In genomic region chr20:4134861-4135379, GRCh38 we compare ENCODE assay signal across 8 cellular contexts. TPM values are rescaled to one million over a fixed set of nuclear protein-coding genes. Genes with fewer than 3 reads are reported as not detected.
A peak's percentile ranks its signal among the peaks of the same experiment; 100 is the strongest.
DNase-seq lines count a peak whose midpoint lies in the region; ATAC-seq and TF ChIP-seq lines count a peak whose summit lies in the region.

No MANE protein-coding gene starts in this region.

- in situ Hi-C loops in brain microvascular endothelial cell (cut with HindIII; ENCODE audit: low pct_ligation_motif_present, low sequenced_read_pairs) = no loop called here

- H3K27me3 ChIP-seq in brain microvascular endothelial cell (replicated peaks) (no peaks in the 10 kb centered on the region), osteoblast (ENCODE audit: insufficient read depth, low read length) (no peaks in the 10 kb centered on the region)

- H3K4me3 ChIP-seq in brain microvascular endothelial cell (ENCODE audit: low read depth, low read length) = no peak overlapping the region
- no peak overlapping the region for H3K4me3 ChIP-seq in osteoblast (ENCODE audit: insufficient read depth, low read length)

- no peaks in the 10 kb centered on the region for H3K36me3 ChIP-seq in brain microvascular endothelial cell (replicated peaks)
- H3K36me3 ChIP-seq in osteoblast (ENCODE audit: insufficient read depth, low read length) = no peaks in the 10 kb centered on the region

- TF ChIP-seq CTCF in brain microvascular endothelial cell (IDR thresholded peaks at IDR 0.05; ENCODE audit: low read depth, low read length, missing control alignments) = no peak
- TF ChIP-seq CTCF in osteoblast (IDR thresholded peaks at IDR 0.05; ENCODE audit: extremely low read depth, low read depth, low read length) = no peak

- no peaks in the 10 kb centered on the region for H3K79me2 ChIP-seq in osteoblast (ENCODE audit: insufficient read depth, low read length)

- peak overlapping the region; percentile 45 for H3K4me2 ChIP-seq in osteoblast (ENCODE audit: insufficient read depth, low read length)

- DNase-seq in HT-29 (ENCODE audit: low spot score) (peak; percentile 49), brain microvascular endothelial cell (no peak), osteoblast (ENCODE audit: insufficient read length, low spot score, missing footprints) (no peak), Ammon's horn (ENCODE audit: low spot score) (no peak), caudate nucleus (lab: John Stamatoyannopoulos, UW) (no peak)
- no peak for DNase-seq in NK-92 treated with Interleukin-12 subunit alpha and Interleukin-12 subunit beta, amount 100 ng/mL, for 24 hours (lab: John Stamatoyannopoulos, UW)

- peak overlapping the region; percentile 68 for H3K27ac ChIP-seq in brain microvascular endothelial cell
- peak overlapping the region; percentile 71 for H3K27ac ChIP-seq in osteoblast (ENCODE audit: low read depth, low read length)
- no peak overlapping the region for H3K27ac ChIP-seq in caudate nucleus (ENCODE audit: low read depth, low read length)

- H4K20me1 ChIP-seq in osteoblast (ENCODE audit: insufficient read depth, low read length) = no peaks in the 10 kb centered on the region

- ATAC-seq in GM18867 (IDR thresholded peaks at IDR 0.05; ENCODE audit: unreplicated experiment) (peak; percentile 82), HG02973 (IDR thresholded peaks at IDR 0.05; ENCODE audit: unreplicated experiment) (no peak)

- no peak overlapping the region for H2AFZ ChIP-seq in osteoblast (ENCODE audit: low read length)

- no peaks in the 10 kb centered on the region for H3K9me3 ChIP-seq in osteoblast (ENCODE audit: low read depth, low read length)

- H3K4me1 ChIP-seq in osteoblast (ENCODE audit: insufficient read depth, low read length) = peaks cover 30% of the 10 kb centered on the region

RNA-seq across cellular contexts. Expression of gene SMOX, which starts 13.7 kb away (rescaled TPM):
- total RNA-seq in HT-29 (2014; rRNA removed; shearing (Covaris generic)) = 28.1 and 31.0 TPM in 2 replicates
- total RNA-seq in osteoblast = 10.5 and 11.2 TPM in 2 replicates
